18 cellular contexts compared by ENCODE assay signal in the genomic region with DNA sequence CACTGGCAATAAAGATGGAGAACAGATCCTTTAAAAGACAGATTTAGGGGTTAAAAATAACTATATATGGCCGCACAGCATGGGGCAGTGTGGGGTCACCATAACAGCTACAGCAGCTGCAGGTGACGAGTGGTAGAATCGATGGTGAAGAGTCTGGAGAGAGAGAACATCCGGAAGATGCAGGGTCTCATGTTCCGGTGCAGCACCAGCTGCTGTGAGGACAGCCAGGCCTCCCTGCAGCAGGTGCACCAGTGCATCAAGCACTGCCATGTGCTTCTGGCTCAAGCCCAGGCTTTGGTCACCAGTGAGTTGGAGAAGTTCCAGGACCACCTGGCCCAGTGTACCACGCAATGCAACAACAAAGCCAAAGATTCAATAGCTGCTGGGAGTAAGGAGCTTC.
DNase-seq lines count a peak whose midpoint lies in the region; ATAC-seq, FAIRE-seq and TF ChIP-seq lines count a peak whose summit lies in the region.
"Had no signal": no experiment of that assay in that cellular context is flagged by ENCODE, and none has a peak within 500 bp of the region (broad histone marks: within the 10 kb centered on the region; RNA-seq: fewer than 3 reads in every experiment).

No MANE protein-coding gene starts in this region.

- intact Hi-C loops in CD8-positive, alpha-beta T cell (cut with DNase I, micrococcal nuclease), result no loop called here

- peaks cover 47% of the 10 kb centered on the region for H3K36me3 Mint-ChIP-seq in CD8-positive, alpha-beta T cell

- H3K4me3 Mint-ChIP-seq in CD8-positive, alpha-beta T cell, result no peak overlapping the region
- H3K4me3 Mint-ChIP-seq: stimulated activated memory B cell treated with anti-CD40 and anti-IgM and Interleukin-4, amounts not matched to agents 10 μg/mL and 1 μg/mL and 100 μg/mL, for 72 hours had no signal

- CTCF ChIA-PET in CD8-positive, alpha-beta T cell (lab: Charles Lee), result no interaction called here

- H3K4me1 ChIP-seq in CD8-positive, alpha-beta T cell (ENCODE audit: insufficient read depth, low read length), result peaks cover 8% of the 10 kb centered on the region
- H3K4me1 ChIP-seq: A549, pancreas, transverse colon had no signal

- no peaks in the 10 kb centered on the region for H3K9me3 ChIP-seq in CD8-positive, alpha-beta T cell (ENCODE audit: low read length)
- H3K9me3 ChIP-seq: A549, pancreas, transverse colon had no signal

- H3K27ac Mint-ChIP-seq in CD8-positive, alpha-beta T cell, result peak overlapping the region; percentile 79

- no peaks in the 10 kb centered on the region for H3K27me3 ChIP-seq in CD8-positive, alpha-beta T cell (ENCODE audit: insufficient read depth, low read length)
- no peaks in the 10 kb centered on the region for H3K27me3 ChIP-seq in bronchial epithelial cell (ENCODE audit: control insufficient read depth, insufficient read depth, low read length)
- H3K27me3 ChIP-seq: pancreas, transverse colon had no signal

- peaks cover 52% of the 10 kb centered on the region for H3K4me1 Mint-ChIP-seq in CD8-positive, alpha-beta T cell (ENCODE audit: low read depth)

- H3K27ac ChIP-seq in CD8-positive, alpha-beta T cell (ENCODE audit: low read depth, low read length), result no peak overlapping the region
- H3K27ac ChIP-seq: A549, pancreas, transverse colon had no signal

- DNase-seq in NCI-H2227 (lab: John Stamatoyannopoulos, UW; ENCODE audit: unreplicated experiment), result peak; percentile 3
- DNase-seq in NCI-H2227 treated with DMSO at 0.1 percent for 48 hours (lab: John Stamatoyannopoulos, UW), result no peak
- no peak for DNase-seq in CD8-positive, alpha-beta T cell
- DNase-seq in NCI-H2196 treated with DMSO at 0.1 percent for 48 hours (lab: John Stamatoyannopoulos, UW; ENCODE audit: unreplicated experiment), result peak; percentile 74
- no peak for DNase-seq in bronchial epithelial cell (ENCODE audit: low read depth)
- DNase-seq in NCI-H226, result no peak
- DNase-seq: amygdala, GDM1, small intestine, transverse colon had no signal

- H3K27me3 Mint-ChIP-seq in CD8-positive, alpha-beta T cell (ENCODE audit: low read depth), result no peaks in the 10 kb centered on the region
- H3K27me3 Mint-ChIP-seq: stimulated activated memory B cell treated with anti-CD40 and anti-IgM and Interleukin-4, amounts not matched to agents 10 μg/mL and 1 μg/mL and 100 μg/mL, for 72 hours had no signal

- H3K4me3 ChIP-seq in CD8-positive, alpha-beta T cell (ENCODE audit: low read depth, low read length), result no peak overlapping the region
- H3K4me3 ChIP-seq in bronchial epithelial cell (ENCODE audit: low read depth, low read length), result no peak overlapping the region
- H3K4me3 ChIP-seq: A549, pancreas, transverse colon had no signal

- H3K9me3 Mint-ChIP-seq in CD8-positive, alpha-beta T cell, result peaks cover 9% of the 10 kb centered on the region

- H3K36me3 ChIP-seq in CD8-positive, alpha-beta T cell (ENCODE audit: insufficient read depth, low read length), result no peaks in the 10 kb centered on the region
- H3K36me3 ChIP-seq in bronchial epithelial cell (ENCODE audit: control insufficient read depth, insufficient read depth, low read length), result no peaks in the 10 kb centered on the region
- H3K36me3 ChIP-seq: pancreas, transverse colon had no signal

- POLR2A ChIA-PET in CD8-positive, alpha-beta T cell (lab: Charles Lee), result interaction anchor here (0.8 kb wide), 1 partner anchor 11 kb away, joined by 3 read pairs; no protein-coding TSS in a partner anchor

- FAIRE-seq in bronchial epithelial cell (lab: Jason Lieb, UNC), result peak; percentile 79
- FAIRE-seq: A549, endometrium, pancreas, RCC 7860, small intestine had no signal

- no peak for TF ChIP-seq CTCF in CD8-positive, alpha-beta T cell (IDR thresholded peaks at IDR 0.05)
- no peak for TF ChIP-seq CTCF in bronchial epithelial cell (IDR thresholded peaks at IDR 0.05; ENCODE audit: insufficient read depth, low read length, severe bottlenecking)

- ATAC-seq in CD8-positive, alpha-beta T cell, result no peak
- no peak for ATAC-seq in HG03521 (IDR thresholded peaks at IDR 0.05; ENCODE audit: unreplicated experiment)
- ATAC-seq in HG03432 (IDR thresholded peaks at IDR 0.05; ENCODE audit: unreplicated experiment), result no peak
- ATAC-seq: A549; left lobe of liver; pancreas; stimulated activated memory B cell treated with anti-CD40 and anti-IgM and Interleukin-4, amounts not matched to agents 10 μg/mL and 1 μg/mL and 100 μg/mL, for 72 hours had no signal

Comparison
In these comparisons a context has a peak if more than half of its experiments do, and no peak if none do; other contexts are left out.
1. DNase-seq: peak in NCI-H2227 (single experiment) and NCI-H2196 treated with DMSO at 0.1 percent for 48 hours (single experiment); none in NCI-H2227 treated with DMSO at 0.1 percent for 48 hours (single experiment), CD8-positive, alpha-beta T cell (0 of 7), bronchial epithelial cell (single experiment) and NCI-H226 (single experiment).